ENCODE assay signal across 40 cellular contexts in genomic region chr17:71267668-71268067, GRCh38.
"Had no signal": no experiment of that assay in that cellular context is flagged by ENCODE, and none has a peak within 500 bp of the region (broad histone marks: within the 10 kb centered on the region; RNA-seq: fewer than 3 reads in every experiment).

No MANE protein-coding gene starts in this region.

- H3K27me3 Mint-ChIP-seq: activated naive CD4-positive, alpha-beta T cell treated with anti-CD3 and anti-CD28 coated beads, Interleukin-2, amount 10 ng/mL, durations not matched to agents 7 days and 5 days; activated naive CD4-positive, alpha-beta T cell treated with anti-CD3 and anti-CD28 coated beads, Interleukin-2, amount 50 U/mL, for 24 hours; activated naive CD8-positive, alpha-beta T cell; activated naive CD8-positive, alpha-beta T cell treated with anti-CD3 and anti-CD28 coated beads for 36 hours; activated naive CD8-positive, alpha-beta T cell treated with anti-CD3 and anti-CD28 coated beads, Interleukin-2, amount 10 ng/mL, durations not matched to agents 7 days and 5 days; activated naive CD8-positive, alpha-beta T cell treated with anti-CD3 and anti-CD28 coated beads, Interleukin-2, amount 50 U/mL, for 24 hours; activated T-cell treated with anti-CD3 and anti-CD28 coated beads, Interleukin-2, amount 50 U/mL, for 24 hours; brain; central memory CD8-positive, alpha-beta T cell had no signal

- H3K4me3 ChIP-seq: adrenal gland, ascending aorta, body of pancreas, breast epithelium, cardiac muscle cell had no signal

- H3K4me3 Mint-ChIP-seq: activated naive CD4-positive, alpha-beta T cell treated with anti-CD3 and anti-CD28 coated beads for 36 hours; activated naive CD4-positive, alpha-beta T cell treated with anti-CD3 and anti-CD28 coated beads, Interleukin-2, amount 10 ng/mL, durations not matched to agents 7 days and 5 days; activated naive CD4-positive, alpha-beta T cell treated with anti-CD3 and anti-CD28 coated beads, Interleukin-2, amount 50 U/mL, for 24 hours; activated naive CD8-positive, alpha-beta T cell; activated naive CD8-positive, alpha-beta T cell treated with anti-CD3 and anti-CD28 coated beads for 36 hours; activated naive CD8-positive, alpha-beta T cell treated with anti-CD3 and anti-CD28 coated beads, Interleukin-2, amount 10 ng/mL, durations not matched to agents 7 days and 5 days; activated naive CD8-positive, alpha-beta T cell treated with anti-CD3 and anti-CD28 coated beads, Interleukin-2, amount 50 U/mL, for 24 hours; activated T-cell treated with anti-CD3 and anti-CD28 coated beads, Interleukin-2, amount 50 U/mL, for 24 hours; activated T-cell treated with anti-CD3 and anti-CD28 coated beads, Interleukin-2, amount 50 U/mL, for 4 hours; activated T-cell treated with anti-CD3 and anti-CD28 coated beads, Interleukin-2, amount 50 U/mL, for 72 hours; activated T-helper 1 cell treated with anti-CD3 and anti-CD28 coated beads, Interleukin-12 subunit alpha, Interleukin-12 subunit beta, Interleukin-2, Interleukin-4 antibody, amounts not matched to agents 30 ng/mL and 10 ng/mL and 1 ng/mL, durations not matched to agents 14 hours and 24 hours and 36 hours; activated T-helper 17 cell treated with anti-CD3 and anti-CD28 coated beads, Interleukin-2, amount 50 U/mL, for 72 hours; brain; central memory CD8-positive, alpha-beta T cell had no signal

- H3K36me3 ChIP-seq: adrenal gland, ascending aorta, brain microvascular endothelial cell, breast epithelium, cardiac muscle cell had no signal

- H3K36me3 Mint-ChIP-seq: activated naive CD4-positive, alpha-beta T cell treated with anti-CD3 and anti-CD28 coated beads, Interleukin-2, amount 10 ng/mL, durations not matched to agents 7 days and 5 days; activated naive CD4-positive, alpha-beta T cell treated with anti-CD3 and anti-CD28 coated beads, Interleukin-2, amount 50 U/mL, for 24 hours; activated naive CD8-positive, alpha-beta T cell; activated naive CD8-positive, alpha-beta T cell treated with anti-CD3 and anti-CD28 coated beads for 36 hours; activated naive CD8-positive, alpha-beta T cell treated with anti-CD3 and anti-CD28 coated beads, Interleukin-2, amount 10 ng/mL, durations not matched to agents 7 days and 5 days had no signal

- H3K4me1 ChIP-seq: adrenal gland, ascending aorta, body of pancreas, breast epithelium had no signal

- H3K4me1 Mint-ChIP-seq: activated naive CD4-positive, alpha-beta T cell treated with anti-CD3 and anti-CD28 coated beads, Interleukin-2, amount 10 ng/mL, durations not matched to agents 7 days and 5 days; activated naive CD4-positive, alpha-beta T cell treated with anti-CD3 and anti-CD28 coated beads, Interleukin-2, amount 50 U/mL, for 24 hours; activated naive CD8-positive, alpha-beta T cell treated with anti-CD3 and anti-CD28 coated beads for 36 hours; activated naive CD8-positive, alpha-beta T cell treated with anti-CD3 and anti-CD28 coated beads, Interleukin-2, amount 10 ng/mL, durations not matched to agents 7 days and 5 days; activated naive CD8-positive, alpha-beta T cell treated with anti-CD3 and anti-CD28 coated beads, Interleukin-2, amount 50 U/mL, for 24 hours; activated T-helper 17 cell treated with anti-CD3 and anti-CD28 coated beads, Interleukin-2, amount 50 U/mL, for 72 hours; central memory CD8-positive, alpha-beta T cell had no signal

- H3K27ac ChIP-seq: adrenal gland, ascending aorta, body of pancreas, brain microvascular endothelial cell, breast epithelium, cardiac muscle cell had no signal

- H3K27me3 ChIP-seq: adrenal gland, ascending aorta, body of pancreas, brain microvascular endothelial cell, breast epithelium, cardiac muscle cell had no signal

- ATAC-seq: activated naive CD4-positive, alpha-beta T cell treated with anti-CD3 and anti-CD28 coated beads, Interleukin-2, amount 50 U/mL, for 72 hours; activated naive CD8-positive, alpha-beta T cell treated with anti-CD3 and anti-CD28 coated beads, Interleukin-2, amount 50 U/mL, for 24 hours; activated T-cell treated with anti-CD3 and anti-CD28 coated beads, Interleukin-2, amount 50 U/mL, for 4 hours; activated T-cell treated with anti-CD3 and anti-CD28 coated beads, Interleukin-2, amount 50 U/mL, for 72 hours; activated T-helper 17 cell treated with anti-CD3 and anti-CD28 coated beads, Interleukin-2, amount 50 U/mL, for 72 hours; body of pancreas had no signal

- H3K27ac Mint-ChIP-seq: activated naive CD4-positive, alpha-beta T cell treated with anti-CD3 and anti-CD28 coated beads for 36 hours; activated naive CD4-positive, alpha-beta T cell treated with anti-CD3 and anti-CD28 coated beads, Interleukin-2, amount 10 ng/mL, durations not matched to agents 7 days and 5 days; activated naive CD4-positive, alpha-beta T cell treated with anti-CD3 and anti-CD28 coated beads, Interleukin-2, amount 50 U/mL, for 24 hours; activated naive CD4-positive, alpha-beta T cell treated with anti-CD3 and anti-CD28 coated beads, Interleukin-2, amount 50 U/mL, for 72 hours; activated naive CD8-positive, alpha-beta T cell; activated naive CD8-positive, alpha-beta T cell treated with anti-CD3 and anti-CD28 coated beads for 36 hours; activated naive CD8-positive, alpha-beta T cell treated with anti-CD3 and anti-CD28 coated beads, Interleukin-2, amount 10 ng/mL, durations not matched to agents 7 days and 5 days; activated naive CD8-positive, alpha-beta T cell treated with anti-CD3 and anti-CD28 coated beads, Interleukin-2, amount 50 U/mL, for 24 hours; activated T-cell treated with anti-CD3 and anti-CD28 coated beads, Interleukin-2, amount 50 U/mL, for 24 hours; activated T-cell treated with anti-CD3 and anti-CD28 coated beads, Interleukin-2, amount 50 U/mL, for 72 hours; activated T-helper 1 cell treated with anti-CD3 and anti-CD28 coated beads, Interleukin-12 subunit alpha, Interleukin-12 subunit beta, Interleukin-2, Interleukin-4 antibody, amounts not matched to agents 30 ng/mL and 10 ng/mL and 1 ng/mL, durations not matched to agents 14 hours and 24 hours and 36 hours; activated T-helper 17 cell treated with anti-CD3 and anti-CD28 coated beads, Interleukin-2, amount 50 U/mL, for 72 hours; activated T-helper 2 cell treated with anti-CD3 and anti-CD28 coated beads, Interferon-gamma antibody, Interleukin-2, Interleukin-4, amounts not matched to agents 10 μg/mL and 5 μg/mL and 100 μg/mL, durations not matched to agents 14 hours and 24 hours and 36 hours; brain had no signal

- FAIRE-seq: astrocyte, bronchial epithelial cell had no signal

- DNase-seq: activated effector memory CD4-positive, alpha-beta T cell treated with anti-CD3 and anti-CD28 coated beads, Interleukin-2, amount 50 U/mL, for 16 hours; activated effector memory CD4-positive, alpha-beta T cell treated with Interleukin-2 at 50 U/mL for 16 hours; activated gamma-delta T cell; activated gamma-delta T cell treated with Interleukin-2 at 50 U/mL for 16 hours; activated naive CD4-positive, alpha-beta T cell; activated naive CD4-positive, alpha-beta T cell treated with anti-CD3 and anti-CD28 coated beads for 36 hours; activated naive CD4-positive, alpha-beta T cell treated with anti-CD3 and anti-CD28 coated beads, Interleukin-2, amount 10 ng/mL, durations not matched to agents 7 days and 5 days; activated naive CD4-positive, alpha-beta T cell treated with anti-CD3 and anti-CD28 coated beads, Interleukin-2, amount 50 U/mL, for 16 hours; activated naive CD4-positive, alpha-beta T cell treated with Interleukin-2 at 50 U/mL for 16 hours; activated naive CD8-positive, alpha-beta T cell treated with anti-CD3 and anti-CD28 coated beads for 36 hours; activated naive CD8-positive, alpha-beta T cell treated with anti-CD3 and anti-CD28 coated beads, Interleukin-2, amount 10 ng/mL, durations not matched to agents 7 days and 5 days; activated naive CD8-positive, alpha-beta T cell treated with anti-CD3 and anti-CD28 coated beads, Interleukin-2, amount 50 U/mL, for 24 hours; activated T-cell treated with anti-CD3 and anti-CD28 coated beads, Interleukin-2, amount 50 U/mL, for 1 hour; activated T-cell treated with anti-CD3 and anti-CD28 coated beads, Interleukin-2, amount 50 U/mL, for 24 hours; activated T-cell treated with anti-CD3 and anti-CD28 coated beads, Interleukin-2, amount 50 U/mL, for 4 hours; activated T-cell treated with anti-CD3 and anti-CD28 coated beads, Interleukin-2, amount 50 U/mL, for 48 hours; activated T-cell treated with anti-CD3 and anti-CD28 coated beads, Interleukin-2, amount 50 U/mL, for 72 hours; adrenal gland; amniotic stem cell; amygdala; anterior cingulate cortex; aorta; body of pancreas; brain microvascular endothelial cell; caudate nucleus; central memory CD4-positive, alpha-beta T cell; cerebellar nuclear complex had no signal
